Comparison of ENCODE assay signal across 17 cellular contexts in genomic region chr4:56106180-56106579, GRCh38.
DNase-seq lines count a peak whose midpoint lies in the region; ATAC-seq and TF ChIP-seq lines count a peak whose summit lies in the region.
"Had no signal": no experiment of that assay in that cellular context is flagged by ENCODE, and none has a peak within 500 bp of the region (broad histone marks: within the 10 kb centered on the region; RNA-seq: fewer than 3 reads in every experiment).

No MANE protein-coding gene starts in this region.

- CTCF ChIA-PET in HEK293 (lab: Yijun Ruan, JAX): interaction anchor here (0.7 kb wide), 1 partner anchor 14 kb away, joined by 3 read pairs; no protein-coding TSS in a partner anchor

- H3K4me3 Mint-ChIP-seq in glutamatergic neuron (ENCODE audit: unreplicated experiment) (no peak overlapping the region), osteocyte (ENCODE audit: unreplicated experiment) (no peak overlapping the region)
- no peak overlapping the region for H3K4me3 Mint-ChIP-seq in activated naive CD8-positive, alpha-beta T cell treated with anti-CD3 and anti-CD28 coated beads for 36 hours
- H3K4me3 Mint-ChIP-seq: CD14-positive monocyte had no signal

- H3K36me3 Mint-ChIP-seq in glutamatergic neuron (ENCODE audit: unreplicated experiment): no peaks in the 10 kb centered on the region
- H3K36me3 Mint-ChIP-seq in osteocyte (ENCODE audit: unreplicated experiment): peaks cover 2% of the 10 kb centered on the region
- H3K36me3 Mint-ChIP-seq in activated naive CD8-positive, alpha-beta T cell treated with anti-CD3 and anti-CD28 coated beads for 36 hours: no peaks in the 10 kb centered on the region
- H3K36me3 Mint-ChIP-seq: CD14-positive monocyte had no signal

- H3K27me3 Mint-ChIP-seq in glutamatergic neuron (ENCODE audit: unreplicated experiment) (no peaks in the 10 kb centered on the region), osteocyte (ENCODE audit: unreplicated experiment) (peaks cover 2% of the 10 kb centered on the region)
- no peaks in the 10 kb centered on the region for H3K27me3 Mint-ChIP-seq in activated naive CD8-positive, alpha-beta T cell treated with anti-CD3 and anti-CD28 coated beads for 36 hours

- H3K9me3 ChIP-seq in HEK293 (ENCODE audit: control insufficient read depth, insufficient read depth, low read depth, low read length): no peaks in the 10 kb centered on the region

- H3K27ac Mint-ChIP-seq in glutamatergic neuron (ENCODE audit: unreplicated experiment): peak overlapping the region; percentile 1
- H3K27ac Mint-ChIP-seq in osteocyte (ENCODE audit: unreplicated experiment): peak overlapping the region; percentile 71
- H3K27ac Mint-ChIP-seq in activated naive CD8-positive, alpha-beta T cell treated with anti-CD3 and anti-CD28 coated beads for 36 hours: no peak overlapping the region
- H3K27ac Mint-ChIP-seq: CD14-positive monocyte had no signal

- ATAC-seq in GM18873 (IDR thresholded peaks at IDR 0.05; ENCODE audit: low FRiP score, unreplicated experiment): no peak
- ATAC-seq: GM12878, Panc1 had no signal

- POLR2A ChIA-PET in HEK293 (lab: Yijun Ruan, JAX): interaction anchor here (0.6 kb wide), 1 partner anchor 365 kb away, joined by 3 read pairs; no protein-coding TSS in a partner anchor

- H3K36me3 ChIP-seq in HEK293 (ENCODE audit: control insufficient read depth in 2 of 2, insufficient read depth in 1 of 2, low read length in 2 of 2): no peaks in the 10 kb centered on the region

- peak; percentile 13 for DNase-seq in OCI-M1 (lab: John Stamatoyannopoulos, UW)
- DNase-seq in glutamatergic neuron: no peak
- DNase-seq in osteocyte (ENCODE audit: extremely low spot score, unreplicated experiment): no peak
- DNase-seq in activated naive CD8-positive, alpha-beta T cell treated with anti-CD3 and anti-CD28 coated beads for 36 hours: no peak
- no peak for DNase-seq in NCI-H2029 (lab: John Stamatoyannopoulos, UW)
- DNase-seq in GM03348 (ENCODE audit: low spot score): no peak
- DNase-seq: COR-L47, GM23248, NCI-H1092, NCI-H345, Right ventricle myocardium superior had no signal

- no peak overlapping the region for H3K4me3 ChIP-seq in HEK293 (ENCODE audit: low read depth, low read length)
- H3K4me3 ChIP-seq: GM12878, GM23248 had no signal

- H3K9me3 Mint-ChIP-seq in glutamatergic neuron (ENCODE audit: unreplicated experiment): no peaks in the 10 kb centered on the region
- H3K9me3 Mint-ChIP-seq in osteocyte (ENCODE audit: unreplicated experiment): no peaks in the 10 kb centered on the region
- no peaks in the 10 kb centered on the region for H3K9me3 Mint-ChIP-seq in activated naive CD8-positive, alpha-beta T cell treated with anti-CD3 and anti-CD28 coated beads for 36 hours

- H3K4me1 Mint-ChIP-seq in glutamatergic neuron (ENCODE audit: low read depth, unreplicated experiment): peaks cover 47% of the 10 kb centered on the region
- H3K4me1 Mint-ChIP-seq in osteocyte (ENCODE audit: unreplicated experiment): peaks cover 10% of the 10 kb centered on the region
- H3K4me1 Mint-ChIP-seq in activated naive CD8-positive, alpha-beta T cell treated with anti-CD3 and anti-CD28 coated beads for 36 hours: peaks cover 9% of the 10 kb centered on the region
- H3K4me1 Mint-ChIP-seq: CD14-positive monocyte had no signal

- no peak overlapping the region for H3K27ac ChIP-seq in HEK293 (ENCODE audit: extremely low read depth, low read depth, low read length)
- H3K27ac ChIP-seq: GM23248, KMS-11 had no signal

- no peak for TF ChIP-seq CTCF in HEK293 (tag by site-specific recombination; IDR thresholded peaks at IDR 0.05)
- TF ChIP-seq CTCF in glutamatergic neuron (IDR thresholded peaks at IDR 0.05; ENCODE audit: partially characterized antibody, unreplicated experiment): no peak
- no peak for TF ChIP-seq CTCF in osteocyte (IDR thresholded peaks at IDR 0.05)

- H3K4me1 ChIP-seq in HEK293 (ENCODE audit: control insufficient read depth, insufficient read depth, low read length): peaks cover 7% of the 10 kb centered on the region

TF ChIP-seq in HEK293, 187 proteins besides CTCF, POLR2A, EP300 and RAD21:
- TF ChIP-seq KLF8 (tag by site-specific recombination; IDR thresholded peaks at IDR 0.05) (no peak), ZNF362 (tag by site-specific recombination; IDR thresholded peaks at IDR 0.05) (no peak), PRDM6 (tag by site-specific recombination; IDR thresholded peaks at IDR 0.05) (peak; percentile 34; the same call in 1 of the 2 replicates)
- TF ChIP-seq, protein P1, sequence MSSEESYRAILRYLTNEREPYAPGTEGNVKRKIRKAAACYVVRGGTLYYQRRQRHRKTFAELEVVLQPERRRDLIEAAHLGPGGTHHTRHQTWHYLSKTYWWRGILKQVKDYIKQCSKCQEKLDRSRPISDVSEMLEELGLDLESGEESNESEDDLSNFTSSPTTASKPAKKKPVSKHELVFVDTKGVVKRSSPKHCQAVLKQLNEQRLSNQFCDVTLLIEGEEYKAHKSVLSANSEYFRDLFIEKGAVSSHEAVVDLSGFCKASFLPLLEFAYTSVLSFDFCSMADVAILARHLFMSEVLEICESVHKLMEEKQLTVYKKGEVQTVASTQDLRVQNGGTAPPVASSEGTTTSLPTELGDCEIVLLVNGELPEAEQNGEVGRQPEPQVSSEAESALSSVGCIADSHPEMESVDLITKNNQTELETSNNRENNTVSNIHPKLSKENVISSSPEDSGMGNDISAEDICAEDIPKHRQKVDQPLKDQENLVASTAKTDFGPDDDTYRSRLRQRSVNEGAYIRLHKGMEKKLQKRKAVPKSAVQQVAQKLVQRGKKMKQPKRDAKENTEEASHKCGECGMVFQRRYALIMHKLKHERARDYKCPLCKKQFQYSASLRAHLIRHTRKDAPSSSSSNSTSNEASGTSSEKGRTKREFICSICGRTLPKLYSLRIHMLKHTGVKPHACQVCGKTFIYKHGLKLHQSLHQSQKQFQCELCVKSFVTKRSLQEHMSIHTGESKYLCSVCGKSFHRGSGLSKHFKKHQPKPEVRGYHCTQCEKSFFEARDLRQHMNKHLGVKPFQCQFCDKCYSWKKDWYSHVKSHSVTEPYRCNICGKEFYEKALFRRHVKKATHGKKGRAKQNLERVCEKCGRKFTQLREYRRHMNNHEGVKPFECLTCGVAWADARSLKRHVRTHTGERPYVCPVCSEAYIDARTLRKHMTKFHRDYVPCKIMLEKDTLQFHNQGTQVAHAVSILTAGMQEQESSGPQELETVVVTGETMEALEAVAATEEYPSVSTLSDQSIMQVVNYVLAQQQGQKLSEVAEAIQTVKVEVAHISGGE (tag by site-specific recombination; conservative IDR thresholded peaks at IDR 0.05; ENCODE audit: low read depth): no peak
- TF ChIP-seq, protein P2, sequence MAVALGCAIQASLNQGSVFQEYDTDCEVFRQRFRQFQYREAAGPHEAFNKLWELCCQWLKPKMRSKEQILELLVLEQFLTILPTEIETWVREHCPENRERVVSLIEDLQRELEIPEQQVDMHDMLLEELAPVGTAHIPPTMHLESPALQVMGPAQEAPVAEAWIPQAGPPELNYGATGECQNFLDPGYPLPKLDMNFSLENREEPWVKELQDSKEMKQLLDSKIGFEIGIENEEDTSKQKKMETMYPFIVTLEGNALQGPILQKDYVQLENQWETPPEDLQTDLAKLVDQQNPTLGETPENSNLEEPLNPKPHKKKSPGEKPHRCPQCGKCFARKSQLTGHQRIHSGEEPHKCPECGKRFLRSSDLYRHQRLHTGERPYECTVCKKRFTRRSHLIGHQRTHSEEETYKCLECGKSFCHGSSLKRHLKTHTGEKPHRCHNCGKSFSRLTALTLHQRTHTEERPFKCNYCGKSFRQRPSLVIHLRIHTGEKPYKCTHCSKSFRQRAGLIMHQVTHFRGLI (tag by site-specific recombination; IDR thresholded peaks at IDR 0.05): no peak
TF ChIP-seq in HEK293: peak in this region for 1.
